Comparison of ENCODE assay signal across 2 cellular contexts in the genomic region with DNA sequence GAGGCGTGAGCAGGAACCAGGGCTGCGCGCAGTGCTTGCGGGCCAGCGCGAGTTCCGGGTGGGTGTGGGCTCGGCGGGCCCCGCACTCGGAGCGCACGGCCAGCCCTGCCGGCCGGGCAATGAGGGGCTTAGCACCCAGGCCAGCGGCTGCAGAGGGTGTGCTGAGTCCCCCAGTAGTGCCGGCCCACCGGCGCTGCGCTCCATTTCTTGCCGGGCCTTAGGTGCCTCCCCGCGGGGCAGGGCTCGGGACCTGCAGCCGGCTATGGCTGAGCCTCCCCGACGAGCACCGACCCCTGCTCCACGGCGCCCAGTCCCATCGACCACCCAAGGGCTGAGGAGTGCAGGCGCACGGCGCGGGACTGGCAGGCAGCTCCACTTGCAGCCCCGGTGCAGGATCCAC. TPM values are rescaled to one million over a fixed set of nuclear protein-coding genes. Genes with fewer than 3 reads are reported as not detected.
"Had no signal": no experiment of that assay in that cellular context is flagged by ENCODE, and none has a peak within 500 bp of the region (broad histone marks: within the 10 kb centered on the region; RNA-seq: fewer than 3 reads in every experiment).

No MANE protein-coding gene starts in this region.

RNA-seq across cellular contexts. Expression of a gene that starts 44.9 kb away (rescaled TPM):
- total RNA-seq: PC-9, SJCRH30 had no signal
